Comparison of ENCODE assay signal across 19 cellular contexts in the genomic region with DNA sequence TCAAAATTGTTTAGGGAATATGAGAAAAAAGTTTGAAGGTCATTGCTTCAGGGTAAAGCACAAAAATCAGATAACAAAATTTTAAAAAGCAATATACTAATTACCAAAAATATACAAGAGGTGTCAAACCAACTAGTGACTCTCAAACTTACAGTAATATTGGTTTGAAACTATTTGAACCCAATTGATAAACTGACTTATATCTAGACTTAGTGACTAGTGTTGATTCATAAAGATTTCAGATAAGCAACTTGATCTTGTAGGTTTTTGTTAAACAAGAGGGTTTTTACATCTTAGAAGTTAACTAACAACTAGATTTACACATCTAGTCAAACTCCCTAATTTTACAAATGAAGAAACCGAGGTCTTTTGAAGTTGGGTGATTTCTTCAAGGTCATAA. TPM values are rescaled to one million over a fixed set of nuclear protein-coding genes. Genes with fewer than 3 reads are reported as not detected.
DNase-seq lines count a peak whose midpoint lies in the region; ATAC-seq, FAIRE-seq and TF ChIP-seq lines count a peak whose summit lies in the region.
"Had no signal": no experiment of that assay in that cellular context is flagged by ENCODE, and none has a peak within 500 bp of the region (broad histone marks: within the 10 kb centered on the region; RNA-seq: fewer than 3 reads in every experiment).

No MANE protein-coding gene starts in this region.

- peaks cover 65% of the 10 kb centered on the region for H3K4me1 Mint-ChIP-seq in activated T-cell treated with anti-CD3 and anti-CD28 coated beads, Interleukin-2, amount 50 U/mL, for 24 hours (ENCODE audit: low read depth)

- DNase-seq in activated T-cell treated with anti-CD3 and anti-CD28 coated beads, Interleukin-2, amount 50 U/mL, for 24 hours = no peak
- DNase-seq in activated T-cell treated with anti-CD3 and anti-CD28 coated beads, Interleukin-2, amount 50 U/mL, for 48 hours = no peak
- DNase-seq in kidney (no peak), NCI-H2107 treated with DMSO at 0.1 percent for 48 hours (lab: John Stamatoyannopoulos, UW; ENCODE audit: unreplicated experiment) (no peak)
- DNase-seq: BE2C; CD4-positive, alpha-beta memory T cell; COR-L47; DMS153; DMS79 treated with DMSO at 0.1 percent for 48 hours; EL had no signal

- intact Hi-C loops in kidney (cut with DNase I) = no loop called here

- H3K36me3 ChIP-seq in Loucy (ENCODE audit: insufficient read depth, low read length) (no peaks in the 10 kb centered on the region), kidney (ENCODE audit: control insufficient read depth in 1 of 2, insufficient read depth in 2 of 2, low read length in 2 of 2) (no peaks in the 10 kb centered on the region)
- H3K36me3 ChIP-seq: BE2C, HAP-1 had no signal

- H3K9me3 Mint-ChIP-seq in activated T-cell treated with anti-CD3 and anti-CD28 coated beads, Interleukin-2, amount 50 U/mL, for 24 hours = no peaks in the 10 kb centered on the region

- H3K27ac Mint-ChIP-seq in activated T-cell treated with anti-CD3 and anti-CD28 coated beads, Interleukin-2, amount 50 U/mL, for 24 hours = peak overlapping the region; percentile 13
- H3K27ac Mint-ChIP-seq: CD4-positive, alpha-beta memory T cell had no signal

- peaks cover 36% of the 10 kb centered on the region for H4K20me1 ChIP-seq in Loucy (ENCODE audit: insufficient read depth, low read length, poor library complexity, severe bottlenecking)

- peak overlapping the region; percentile 29 for H3K4me3 ChIP-seq in Loucy (ENCODE audit: low read length, poor library complexity, severe bottlenecking)
- H3K4me3 ChIP-seq in kidney (ENCODE audit: low read length in 2 of 2) = no peak overlapping the region
- H3K4me3 ChIP-seq: A549, HAP-1 had no signal

- H3K27ac ChIP-seq in VCaP (peak overlapping the region; percentile 83), kidney (ENCODE audit: low read depth in 2 of 2, low read length in 2 of 2) (no peak overlapping the region)
- H3K27ac ChIP-seq: A549, C4-2B had no signal

- no peak overlapping the region for H3K9ac ChIP-seq in Loucy (ENCODE audit: low read depth, low read length, poor library complexity, severe bottlenecking)
- no peak overlapping the region for H3K9ac ChIP-seq in kidney (ENCODE audit: low read length in 2 of 2)

- H3K4me2 ChIP-seq in Loucy (ENCODE audit: low read depth, low read length, poor library complexity, severe bottlenecking) = peak overlapping the region; percentile 96
- H3K4me2 ChIP-seq: A549 had no signal

- H3K27me3 Mint-ChIP-seq in activated T-cell treated with anti-CD3 and anti-CD28 coated beads, Interleukin-2, amount 50 U/mL, for 24 hours = peaks cover 12% of the 10 kb centered on the region
- H3K27me3 Mint-ChIP-seq: CD4-positive, alpha-beta memory T cell had no signal

- peaks cover 1% of the 10 kb centered on the region for H3K36me3 Mint-ChIP-seq in activated T-cell treated with anti-CD3 and anti-CD28 coated beads, Interleukin-2, amount 50 U/mL, for 24 hours (ENCODE audit: low read depth)

- no peak for TF ChIP-seq POLR2A in GM18505 (IDR thresholded peaks at IDR 0.05; ENCODE audit: borderline replicate concordance, extremely low read depth, insufficient read depth, insufficient read length)

- no peak overlapping the region for H3K4me3 Mint-ChIP-seq in activated T-cell treated with anti-CD3 and anti-CD28 coated beads, Interleukin-2, amount 50 U/mL, for 24 hours

- FAIRE-seq in kidney (lab: Jason Lieb, UNC) = peak; percentile 38
- FAIRE-seq: D721Med, G401.6, H1 had no signal

- no peaks in the 10 kb centered on the region for H3K9me2 ChIP-seq in Loucy (replicated peaks; ENCODE audit: low read depth, low read length)

- peaks cover 100% of the 10 kb centered on the region for H3K79me2 ChIP-seq in Loucy (ENCODE audit: insufficient read depth, low read length)

- no peak overlapping the region for H2AFZ ChIP-seq in Loucy (ENCODE audit: low read length)

- ATAC-seq in GM18505 (IDR thresholded peaks at IDR 0.05; ENCODE audit: unreplicated experiment) = no peak
- ATAC-seq: A549 had no signal

- no peaks in the 10 kb centered on the region for H3F3A ChIP-seq in Loucy (ENCODE audit: low read depth)

- TF ChIP-seq CTCF in Loucy (conservative IDR thresholded peaks at IDR 0.05; ENCODE audit: low read length) = no peak
- TF ChIP-seq CTCF in VCaP (conservative IDR thresholded peaks at IDR 0.05) = no peak
- no peak for TF ChIP-seq CTCF in kidney (IDR thresholded peaks at IDR 0.05; ENCODE audit: borderline replicate concordance, extremely low read depth, insufficient read depth)

- H3K27me3 ChIP-seq in Loucy (ENCODE audit: insufficient read depth, low read length, poor library complexity, severe bottlenecking) = no peaks in the 10 kb centered on the region
- H3K27me3 ChIP-seq: BE2C had no signal

- H3K4me1 ChIP-seq in Loucy (ENCODE audit: insufficient read depth, low read length, poor library complexity, severe bottlenecking) = peaks cover 33% of the 10 kb centered on the region
- peaks cover 0 to 4% of the 10 kb centered on the region in 2 donors for H3K4me1 ChIP-seq in kidney (ENCODE audit: control insufficient read depth in 1 of 2, insufficient read depth in 1 of 2, low read depth in 1 of 2, low read length in 2 of 2)
- H3K4me1 ChIP-seq: BE2C, HAP-1 had no signal

- H3K9me3 ChIP-seq in Loucy (ENCODE audit: insufficient read depth, low read depth, low read length) (no peaks in the 10 kb centered on the region), kidney (ENCODE audit: control insufficient read depth in 1 of 2, low read length in 2 of 2) (no peaks in the 10 kb centered on the region)
- H3K9me3 ChIP-seq: A549, BE2C, HAP-1 had no signal

RNA-seq across cellular contexts. Expression of a gene that starts 7.7 kb away (rescaled TPM):
- 26.9 TPM for total RNA-seq in kidney
- polyA plus RNA-seq in kidney (ENCODE audit: insufficient read depth, low read depth, low replicate concordance) = 7.9 TPM
